Comparison of ENCODE assay signal across 24 cellular contexts in genomic region chr4:97747945-97748344, GRCh38.
"Had no signal": no experiment of that assay in that cellular context is flagged by ENCODE, and none has a peak within 500 bp of the region (broad histone marks: within the 10 kb centered on the region; RNA-seq: fewer than 3 reads in every experiment).

No MANE protein-coding gene starts in this region.

- H3K4me1 ChIP-seq: esophagus muscularis mucosa, foreskin keratinocyte, gastroesophageal sphincter, heart left ventricle, left lung, lower lobe of right lung had no signal

- H3K27ac ChIP-seq: coronary artery, dorsolateral prefrontal cortex, esophagus muscularis mucosa, foreskin keratinocyte, gastroesophageal sphincter, heart left ventricle, hepatocyte, left lung, lower lobe of right lung had no signal

- H3K36me3 ChIP-seq: esophagus muscularis mucosa, gastroesophageal sphincter, heart left ventricle, left lung, lower lobe of right lung had no signal

- H3K27me3 ChIP-seq: dorsolateral prefrontal cortex, esophagus muscularis mucosa, gastroesophageal sphincter, heart left ventricle, hepatocyte, left lung had no signal

- H3K4me3 ChIP-seq: coronary artery, dorsolateral prefrontal cortex, esophagus muscularis mucosa, gastroesophageal sphincter, heart left ventricle, hepatocyte, left lung, lower lobe of right lung had no signal

- H3K4me2 ChIP-seq: hepatocyte had no signal

- H3K9me3 ChIP-seq: esophagus muscularis mucosa, gastroesophageal sphincter, heart left ventricle, left lung, lower lobe of right lung had no signal

- DNase-seq: dermis blood vessel endothelial cell; dorsolateral prefrontal cortex; effector CD4-positive, alpha-beta T cell; effector memory CD4-positive, alpha-beta T cell; foreskin keratinocyte; heart left ventricle; hypothalamus; immature natural killer cell; islet precursor cell; kidney; kidney glomerular epithelial cell; left colon; left lung; left ventricle myocardium superior; lower lobe of right lung; mesenchymal stem cell; naive thymus-derived CD4-positive, alpha-beta T cell; natural killer cell had no signal

- H3K79me2 ChIP-seq: hepatocyte had no signal

- H2AFZ ChIP-seq: hepatocyte had no signal

- ATAC-seq: foreskin keratinocyte; gastroesophageal sphincter; heart left ventricle; left colon; left lung; left ventricle myocardium superior; lower lobe of right lung; naive thymus-derived CD4-positive, alpha-beta T cell; natural killer cell had no signal

- FAIRE-seq: endothelial cell of umbilical vein, frontal cortex, kidney had no signal
